Comparison of ENCODE assay signal across 1 cellular context in the genomic region with DNA sequence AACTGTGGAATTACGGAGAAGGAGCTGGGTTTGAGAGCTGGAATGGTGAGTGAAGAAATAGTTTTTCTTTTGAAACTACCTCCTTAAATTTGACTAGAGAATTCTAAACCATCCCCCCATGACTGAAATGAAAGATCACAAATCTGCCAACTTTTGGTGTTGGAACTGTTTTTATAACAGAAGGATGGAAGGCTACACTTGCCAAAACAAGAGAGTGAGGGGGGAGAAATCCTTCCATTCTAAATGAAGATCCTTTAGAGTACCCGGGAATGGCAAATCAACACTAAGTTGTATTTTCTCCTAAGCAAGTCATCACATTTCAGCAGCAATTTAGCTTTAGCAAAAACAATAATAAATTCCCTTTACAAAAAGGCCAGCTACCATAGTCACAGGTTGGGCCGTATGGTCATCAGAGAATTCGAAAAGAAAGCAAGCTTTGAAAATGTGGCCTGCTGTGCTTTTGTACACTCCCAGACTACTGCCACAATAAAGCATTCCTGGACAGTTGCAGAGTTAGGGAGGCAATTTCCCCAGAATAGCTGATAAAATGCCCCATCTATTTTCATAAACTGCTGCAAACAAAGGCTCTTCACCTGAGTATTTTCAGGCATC.
TF ChIP-seq lines count a peak whose summit lies in the region.

No MANE protein-coding gene starts in this region.

TF ChIP-seq in GM23338, 12 proteins besides CTCF, POLR2A, EP300 and RAD21:
- no peak for TF ChIP-seq NANOG (IDR thresholded peaks at IDR 0.05; ENCODE audit: borderline replicate concordance)
- TF ChIP-seq, protein P1, sequence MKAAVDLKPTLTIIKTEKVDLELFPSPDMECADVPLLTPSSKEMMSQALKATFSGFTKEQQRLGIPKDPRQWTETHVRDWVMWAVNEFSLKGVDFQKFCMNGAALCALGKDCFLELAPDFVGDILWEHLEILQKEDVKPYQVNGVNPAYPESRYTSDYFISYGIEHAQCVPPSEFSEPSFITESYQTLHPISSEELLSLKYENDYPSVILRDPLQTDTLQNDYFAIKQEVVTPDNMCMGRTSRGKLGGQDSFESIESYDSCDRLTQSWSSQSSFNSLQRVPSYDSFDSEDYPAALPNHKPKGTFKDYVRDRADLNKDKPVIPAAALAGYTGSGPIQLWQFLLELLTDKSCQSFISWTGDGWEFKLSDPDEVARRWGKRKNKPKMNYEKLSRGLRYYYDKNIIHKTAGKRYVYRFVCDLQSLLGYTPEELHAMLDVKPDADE (IDR thresholded peaks at IDR 0.05) = no peak
- TF ChIP-seq ZNF331 (CRISPR knock-in tag; IDR thresholded peaks at IDR 0.05; ENCODE audit: low read depth) = no peak
- TF ChIP-seq, protein P2, sequence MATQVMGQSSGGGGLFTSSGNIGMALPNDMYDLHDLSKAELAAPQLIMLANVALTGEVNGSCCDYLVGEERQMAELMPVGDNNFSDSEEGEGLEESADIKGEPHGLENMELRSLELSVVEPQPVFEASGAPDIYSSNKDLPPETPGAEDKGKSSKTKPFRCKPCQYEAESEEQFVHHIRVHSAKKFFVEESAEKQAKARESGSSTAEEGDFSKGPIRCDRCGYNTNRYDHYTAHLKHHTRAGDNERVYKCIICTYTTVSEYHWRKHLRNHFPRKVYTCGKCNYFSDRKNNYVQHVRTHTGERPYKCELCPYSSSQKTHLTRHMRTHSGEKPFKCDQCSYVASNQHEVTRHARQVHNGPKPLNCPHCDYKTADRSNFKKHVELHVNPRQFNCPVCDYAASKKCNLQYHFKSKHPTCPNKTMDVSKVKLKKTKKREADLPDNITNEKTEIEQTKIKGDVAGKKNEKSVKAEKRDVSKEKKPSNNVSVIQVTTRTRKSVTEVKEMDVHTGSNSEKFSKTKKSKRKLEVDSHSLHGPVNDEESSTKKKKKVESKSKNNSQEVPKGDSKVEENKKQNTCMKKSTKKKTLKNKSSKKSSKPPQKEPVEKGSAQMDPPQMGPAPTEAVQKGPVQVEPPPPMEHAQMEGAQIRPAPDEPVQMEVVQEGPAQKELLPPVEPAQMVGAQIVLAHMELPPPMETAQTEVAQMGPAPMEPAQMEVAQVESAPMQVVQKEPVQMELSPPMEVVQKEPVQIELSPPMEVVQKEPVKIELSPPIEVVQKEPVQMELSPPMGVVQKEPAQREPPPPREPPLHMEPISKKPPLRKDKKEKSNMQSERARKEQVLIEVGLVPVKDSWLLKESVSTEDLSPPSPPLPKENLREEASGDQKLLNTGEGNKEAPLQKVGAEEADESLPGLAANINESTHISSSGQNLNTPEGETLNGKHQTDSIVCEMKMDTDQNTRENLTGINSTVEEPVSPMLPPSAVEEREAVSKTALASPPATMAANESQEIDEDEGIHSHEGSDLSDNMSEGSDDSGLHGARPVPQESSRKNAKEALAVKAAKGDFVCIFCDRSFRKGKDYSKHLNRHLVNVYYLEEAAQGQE (IDR thresholded peaks at IDR 0.05; ENCODE audit: unreplicated experiment) = no peak
- TF ChIP-seq EZH2 (IDR thresholded peaks at IDR 0.05; ENCODE audit: low read depth, unreplicated experiment) = no peak
- TF ChIP-seq JUNB (IDR thresholded peaks at IDR 0.05; ENCODE audit: unreplicated experiment) = no peak
- TF ChIP-seq STAT1 (IDR thresholded peaks at IDR 0.05; ENCODE audit: unreplicated experiment) = no peak
- TF ChIP-seq, protein P3, sequence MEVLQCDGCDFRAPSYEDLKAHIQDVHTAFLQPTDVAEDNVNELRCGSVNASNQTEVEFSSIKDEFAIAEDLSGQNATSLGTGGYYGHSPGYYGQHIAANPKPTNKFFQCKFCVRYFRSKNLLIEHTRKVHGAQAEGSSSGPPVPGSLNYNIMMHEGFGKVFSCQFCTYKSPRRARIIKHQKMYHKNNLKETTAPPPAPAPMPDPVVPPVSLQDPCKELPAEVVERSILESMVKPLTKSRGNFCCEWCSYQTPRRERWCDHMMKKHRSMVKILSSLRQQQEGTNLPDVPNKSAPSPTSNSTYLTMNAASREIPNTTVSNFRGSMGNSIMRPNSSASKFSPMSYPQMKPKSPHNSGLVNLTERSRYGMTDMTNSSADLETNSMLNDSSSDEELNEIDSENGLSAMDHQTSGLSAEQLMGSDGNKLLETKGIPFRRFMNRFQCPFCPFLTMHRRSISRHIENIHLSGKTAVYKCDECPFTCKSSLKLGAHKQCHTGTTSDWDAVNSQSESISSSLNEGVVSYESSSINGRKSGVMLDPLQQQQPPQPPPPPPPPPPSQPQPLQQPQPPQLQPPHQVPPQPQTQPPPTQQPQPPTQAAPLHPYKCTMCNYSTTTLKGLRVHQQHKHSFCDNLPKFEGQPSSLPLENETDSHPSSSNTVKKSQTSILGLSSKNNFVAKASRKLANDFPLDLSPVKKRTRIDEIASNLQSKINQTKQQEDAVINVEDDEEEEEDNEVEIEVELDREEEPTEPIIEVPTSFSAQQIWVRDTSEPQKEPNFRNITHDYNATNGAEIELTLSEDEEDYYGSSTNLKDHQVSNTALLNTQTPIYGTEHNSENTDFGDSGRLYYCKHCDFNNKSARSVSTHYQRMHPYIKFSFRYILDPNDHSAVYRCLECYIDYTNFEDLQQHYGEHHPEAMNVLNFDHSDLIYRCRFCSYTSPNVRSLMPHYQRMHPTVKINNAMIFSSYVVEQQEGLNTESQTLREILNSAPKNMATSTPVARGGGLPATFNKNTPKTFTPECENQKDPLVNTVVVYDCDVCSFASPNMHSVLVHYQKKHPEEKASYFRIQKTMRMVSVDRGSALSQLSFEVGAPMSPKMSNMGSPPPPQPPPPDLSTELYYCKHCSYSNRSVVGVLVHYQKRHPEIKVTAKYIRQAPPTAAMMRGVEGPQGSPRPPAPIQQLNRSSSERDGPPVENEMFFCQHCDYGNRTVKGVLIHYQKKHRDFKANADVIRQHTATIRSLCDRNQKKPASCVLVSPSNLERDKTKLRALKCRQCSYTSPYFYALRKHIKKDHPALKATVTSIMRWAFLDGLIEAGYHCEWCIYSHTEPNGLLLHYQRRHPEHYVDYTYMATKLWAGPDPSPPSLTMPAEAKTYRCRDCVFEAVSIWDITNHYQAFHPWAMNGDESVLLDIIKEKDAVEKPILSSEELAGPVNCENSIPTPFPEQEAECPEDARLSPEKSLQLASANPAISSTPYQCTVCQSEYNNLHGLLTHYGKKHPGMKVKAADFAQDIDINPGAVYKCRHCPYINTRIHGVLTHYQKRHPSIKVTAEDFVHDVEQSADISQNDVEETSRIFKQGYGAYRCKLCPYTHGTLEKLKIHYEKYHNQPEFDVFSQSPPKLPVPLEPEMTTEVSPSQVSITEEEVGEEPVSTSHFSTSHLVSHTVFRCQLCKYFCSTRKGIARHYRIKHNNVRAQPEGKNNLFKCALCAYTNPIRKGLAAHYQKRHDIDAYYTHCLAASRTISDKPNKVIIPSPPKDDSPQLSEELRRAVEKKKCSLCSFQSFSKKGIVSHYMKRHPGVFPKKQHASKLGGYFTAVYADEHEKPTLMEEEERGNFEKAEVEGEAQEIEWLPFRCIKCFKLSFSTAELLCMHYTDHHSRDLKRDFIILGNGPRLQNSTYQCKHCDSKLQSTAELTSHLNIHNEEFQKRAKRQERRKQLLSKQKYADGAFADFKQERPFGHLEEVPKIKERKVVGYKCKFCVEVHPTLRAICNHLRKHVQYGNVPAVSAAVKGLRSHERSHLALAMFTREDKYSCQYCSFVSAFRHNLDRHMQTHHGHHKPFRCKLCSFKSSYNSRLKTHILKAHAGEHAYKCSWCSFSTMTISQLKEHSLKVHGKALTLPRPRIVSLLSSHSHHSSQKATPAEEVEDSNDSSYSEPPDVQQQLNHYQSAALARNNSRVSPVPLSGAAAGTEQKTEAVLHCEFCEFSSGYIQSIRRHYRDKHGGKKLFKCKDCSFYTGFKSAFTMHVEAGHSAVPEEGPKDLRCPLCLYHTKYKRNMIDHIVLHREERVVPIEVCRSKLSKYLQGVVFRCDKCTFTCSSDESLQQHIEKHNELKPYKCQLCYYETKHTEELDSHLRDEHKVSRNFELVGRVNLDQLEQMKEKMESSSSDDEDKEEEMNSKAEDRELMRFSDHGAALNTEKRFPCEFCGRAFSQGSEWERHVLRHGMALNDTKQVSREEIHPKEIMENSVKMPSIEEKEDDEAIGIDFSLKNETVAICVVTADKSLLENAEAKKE (CRISPR knock-in tag; IDR thresholded peaks at IDR 0.05) = no peak
- TF ChIP-seq EZH2phosphoT487 (IDR thresholded peaks at IDR 0.05; ENCODE audit: unreplicated experiment) = no peak
